In the genomic region with DNA sequence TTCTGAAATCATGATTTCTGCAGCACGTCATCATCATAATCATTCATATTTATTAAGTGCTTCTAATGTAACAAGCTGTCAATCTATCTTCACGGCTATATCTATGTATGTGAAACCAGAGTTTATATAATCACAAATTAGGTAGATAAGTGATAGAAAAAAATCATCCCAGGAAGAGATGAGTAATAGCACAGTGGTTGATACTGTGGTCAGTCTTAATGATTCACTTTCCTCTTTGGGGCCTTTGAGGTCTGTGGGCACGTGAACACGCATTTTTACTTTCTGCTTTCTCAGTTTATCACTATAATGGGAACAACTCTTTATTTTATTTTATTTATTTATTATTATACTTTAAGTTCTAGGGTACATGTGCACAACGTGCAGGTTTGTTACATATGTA, we compare ENCODE assay signal across 16 cellular contexts.
DNase-seq lines count a peak whose midpoint lies in the region; ATAC-seq and TF ChIP-seq lines count a peak whose summit lies in the region.
"Had no signal": no experiment of that assay in that cellular context is flagged by ENCODE, and none has a peak within 500 bp of the region (broad histone marks: within the 10 kb centered on the region; RNA-seq: fewer than 3 reads in every experiment).

No MANE protein-coding gene starts in this region.

- H3K9ac ChIP-seq in GM23248, result no peak overlapping the region
- no peak overlapping the region for H3K9ac ChIP-seq in PC-3 (ENCODE audit: low read length)
- H3K9ac ChIP-seq in neural cell (ENCODE audit: low read length), result no peak overlapping the region

- DNase-seq in GM23248 (peak; percentile 72), PC-3 (peak; percentile 60), epithelial cell of esophagus (ENCODE audit: low read depth) (peak; percentile 49), MG63 (no peak), NOMO-1 treated with DMSO at 0.1 percent for 48 hours (lab: John Stamatoyannopoulos, UW; ENCODE audit: unreplicated experiment) (no peak), left ventricle myocardium inferior (no peak)
- DNase-seq: activated CD4-positive, CD25-positive, alpha-beta regulatory T cell treated with anti-CD3 and anti-CD28 coated beads, Interleukin-2, amount 50 U/mL, for 72 hours; DMS153; effector memory CD8-positive, alpha-beta T cell; mammary epithelial cell; naive thymus-derived CD4-positive, alpha-beta T cell; NCI-H1694 treated with DMSO at 0.1 percent for 48 hours; pancreas had no signal

- WGBS in GM23248 (ENCODE audit: low coverage in 1 of 2, low lambda C conversion rate in 2 of 2, missing lambda C conversion rate in 2 of 2), 2 experiments, result 39 to 41% methylated on average over 5 of the region's 5 CpGs

- H3K36me3 ChIP-seq in GM23248 (ENCODE audit: low read depth) (no peaks in the 10 kb centered on the region), PC-3 (ENCODE audit: low read depth, low read length) (no peaks in the 10 kb centered on the region), neural cell (ENCODE audit: insufficient read depth, low read length) (no peaks in the 10 kb centered on the region), MG63 (no peaks in the 10 kb centered on the region), left ventricle myocardium inferior (no peaks in the 10 kb centered on the region)
- H3K36me3 ChIP-seq: pancreas, thoracic aorta had no signal

- in situ Hi-C loops in GM23248 (cut with MboI), result no loop called here

- no TSS peak for BruUV-seq in PC-3 (replicated peaks; lab: Mats Ljungman, UMichigan)

- H3K4me3 ChIP-seq in GM23248 (no peak overlapping the region), PC-3 (ENCODE audit: low read length) (no peak overlapping the region), epithelial cell of esophagus (ENCODE audit: low read length) (no peak overlapping the region), neural cell (ENCODE audit: low read length) (no peak overlapping the region), MG63 (no peak overlapping the region), left ventricle myocardium inferior (no peak overlapping the region)
- H3K4me3 ChIP-seq: pancreas, thoracic aorta had no signal

- H3K4me2 ChIP-seq in GM23248 (ENCODE audit: unreplicated experiment) (peak overlapping the region; percentile 15), PC-3 (ENCODE audit: low read length) (no peak overlapping the region), neural cell (ENCODE audit: low read length) (no peak overlapping the region)

- H3K79me2 ChIP-seq in GM23248 (ENCODE audit: insufficient read depth) (no peaks in the 10 kb centered on the region), PC-3 (ENCODE audit: low read length) (no peaks in the 10 kb centered on the region), neural cell (replicated peaks; ENCODE audit: insufficient read depth, low read length) (no peaks in the 10 kb centered on the region)

- CTCF ChIA-PET in PC-3 (lab: Charles Lee), result no interaction called here

- H3K9me2 ChIP-seq in GM23248 (ENCODE audit: insufficient read depth), result no peaks in the 10 kb centered on the region
- H3K9me2 ChIP-seq in PC-3 (replicated peaks; ENCODE audit: low read length), result no peaks in the 10 kb centered on the region
- no peaks in the 10 kb centered on the region for H3K9me2 ChIP-seq in neural cell (ENCODE audit: insufficient read depth, low read length)

- H3F3A ChIP-seq in GM23248 (ENCODE audit: insufficient read depth), result no peaks in the 10 kb centered on the region
- no peaks in the 10 kb centered on the region for H3F3A ChIP-seq in PC-3 (ENCODE audit: low read length, unreplicated experiment)
- H3F3A ChIP-seq in neural cell (ENCODE audit: insufficient read depth, low read length, poor library complexity, severe bottlenecking), result no peaks in the 10 kb centered on the region

- no peak for TF ChIP-seq CTCF in PC-3 (conservative IDR thresholded peaks at IDR 0.05; ENCODE audit: low read depth, low read length)
- TF ChIP-seq CTCF in epithelial cell of esophagus (IDR thresholded peaks at IDR 0.05; ENCODE audit: insufficient read depth, low read depth, low read length, missing control alignments), result no peak
- no peak for TF ChIP-seq CTCF in neural cell (IDR thresholded peaks at IDR 0.05; ENCODE audit: poor library complexity, severe bottlenecking)
- no peak for TF ChIP-seq CTCF in left ventricle myocardium inferior (IDR thresholded peaks at IDR 0.05; ENCODE audit: borderline replicate concordance)

- H3K27ac ChIP-seq in GM23248 (no peak overlapping the region), PC-3 (ENCODE audit: low read length) (no peak overlapping the region), neural cell (ENCODE audit: low read length) (peak overlapping the region; percentile 30), left ventricle myocardium inferior (replicated peaks) (no peak overlapping the region)
- H3K27ac ChIP-seq: pancreas, thoracic aorta had no signal

- TF ChIP-seq RAD21 in neural cell (conservative IDR thresholded peaks at IDR 0.05), result no peak

- no peak overlapping the region for H2AFZ ChIP-seq in GM23248
- H2AFZ ChIP-seq in PC-3 (ENCODE audit: low read length), result no peak overlapping the region
- no peak overlapping the region for H2AFZ ChIP-seq in neural cell (ENCODE audit: low read depth, low read length)

- ATAC-seq in PC-3 (peak; percentile 48), HG03196 (IDR thresholded peaks at IDR 0.05; ENCODE audit: unreplicated experiment) (no peak)
- ATAC-seq: effector memory CD8-positive, alpha-beta T cell; naive thymus-derived CD4-positive, alpha-beta T cell; pancreas had no signal

- no peaks in the 10 kb centered on the region for H3K9me3 ChIP-seq in GM23248 (ENCODE audit: low read depth)
- no peaks in the 10 kb centered on the region for H3K9me3 ChIP-seq in PC-3 (ENCODE audit: low read length)
- no peaks in the 10 kb centered on the region for H3K9me3 ChIP-seq in neural cell (ENCODE audit: low read length)
- no peaks in the 10 kb centered on the region for H3K9me3 ChIP-seq in MG63
- H3K9me3 ChIP-seq in left ventricle myocardium inferior (replicated peaks), result no peaks in the 10 kb centered on the region
- H3K9me3 ChIP-seq: pancreas, thoracic aorta had no signal

- peaks cover 28% of the 10 kb centered on the region for H3K27me3 ChIP-seq in GM23248 (replicated peaks; ENCODE audit: insufficient read depth)
- H3K27me3 ChIP-seq in PC-3 (ENCODE audit: low read length), result no peaks in the 10 kb centered on the region
- H3K27me3 ChIP-seq in neural cell (ENCODE audit: insufficient read depth, low read depth, low read length), result no peaks in the 10 kb centered on the region
- H3K27me3 ChIP-seq in MG63, result no peaks in the 10 kb centered on the region
- H3K27me3 ChIP-seq in left ventricle myocardium inferior (ENCODE audit: low read depth), result no peaks in the 10 kb centered on the region
- H3K27me3 ChIP-seq: pancreas had no signal

- H3K4me1 ChIP-seq in GM23248 (ENCODE audit: insufficient read depth) (peaks cover 19% of the 10 kb centered on the region), PC-3 (ENCODE audit: insufficient read depth, low read length) (peaks cover 24% of the 10 kb centered on the region), left ventricle myocardium inferior (no peaks in the 10 kb centered on the region)

- no peak for TF ChIP-seq EP300 in neural cell (conservative IDR thresholded peaks at IDR 0.05; ENCODE audit: poor library complexity, severe bottlenecking)

- H4K20me1 ChIP-seq in GM23248 (ENCODE audit: insufficient read depth) (no peaks in the 10 kb centered on the region), PC-3 (ENCODE audit: low read length) (no peaks in the 10 kb centered on the region), neural cell (ENCODE audit: insufficient read depth) (no peaks in the 10 kb centered on the region)

- intact Hi-C loops in PC-3 (cut with micrococcal nuclease) (loop anchor here (10.0 kb wide), 1 partner anchor 189 kb away; no protein-coding TSS in a partner anchor), left ventricle myocardium inferior (cut with micrococcal nuclease) (no loop called here)

- POLR2A ChIA-PET in PC-3 (lab: Charles Lee; ENCODE audit: unreplicated experiment), result no interaction called here

TF ChIP-seq in neural cell, 6 proteins besides CTCF, POLR2A, EP300 and RAD21:
- TF ChIP-seq MXI1 (conservative IDR thresholded peaks at IDR 0.05; ENCODE audit: poor library complexity, severe bottlenecking) (no peak), TAF1 (IDR thresholded peaks at IDR 0.05; ENCODE audit: low read depth) (no peak), SMC3 (conservative IDR thresholded peaks at IDR 0.05; ENCODE audit: poor library complexity) (no peak), POLR2AphosphoS5 (IDR thresholded peaks at IDR 0.05) (no peak), EZH2 (IDR thresholded peaks at IDR 0.05; ENCODE audit: borderline replicate concordance, insufficient read depth, low read length, poor library complexity, severe bottlenecking) (no peak)
- TF ChIP-seq, protein P1, sequence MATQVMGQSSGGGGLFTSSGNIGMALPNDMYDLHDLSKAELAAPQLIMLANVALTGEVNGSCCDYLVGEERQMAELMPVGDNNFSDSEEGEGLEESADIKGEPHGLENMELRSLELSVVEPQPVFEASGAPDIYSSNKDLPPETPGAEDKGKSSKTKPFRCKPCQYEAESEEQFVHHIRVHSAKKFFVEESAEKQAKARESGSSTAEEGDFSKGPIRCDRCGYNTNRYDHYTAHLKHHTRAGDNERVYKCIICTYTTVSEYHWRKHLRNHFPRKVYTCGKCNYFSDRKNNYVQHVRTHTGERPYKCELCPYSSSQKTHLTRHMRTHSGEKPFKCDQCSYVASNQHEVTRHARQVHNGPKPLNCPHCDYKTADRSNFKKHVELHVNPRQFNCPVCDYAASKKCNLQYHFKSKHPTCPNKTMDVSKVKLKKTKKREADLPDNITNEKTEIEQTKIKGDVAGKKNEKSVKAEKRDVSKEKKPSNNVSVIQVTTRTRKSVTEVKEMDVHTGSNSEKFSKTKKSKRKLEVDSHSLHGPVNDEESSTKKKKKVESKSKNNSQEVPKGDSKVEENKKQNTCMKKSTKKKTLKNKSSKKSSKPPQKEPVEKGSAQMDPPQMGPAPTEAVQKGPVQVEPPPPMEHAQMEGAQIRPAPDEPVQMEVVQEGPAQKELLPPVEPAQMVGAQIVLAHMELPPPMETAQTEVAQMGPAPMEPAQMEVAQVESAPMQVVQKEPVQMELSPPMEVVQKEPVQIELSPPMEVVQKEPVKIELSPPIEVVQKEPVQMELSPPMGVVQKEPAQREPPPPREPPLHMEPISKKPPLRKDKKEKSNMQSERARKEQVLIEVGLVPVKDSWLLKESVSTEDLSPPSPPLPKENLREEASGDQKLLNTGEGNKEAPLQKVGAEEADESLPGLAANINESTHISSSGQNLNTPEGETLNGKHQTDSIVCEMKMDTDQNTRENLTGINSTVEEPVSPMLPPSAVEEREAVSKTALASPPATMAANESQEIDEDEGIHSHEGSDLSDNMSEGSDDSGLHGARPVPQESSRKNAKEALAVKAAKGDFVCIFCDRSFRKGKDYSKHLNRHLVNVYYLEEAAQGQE (IDR thresholded peaks at IDR 0.05; ENCODE audit: borderline replicate concordance), result no peak

Comparison
In these comparisons a context has a peak if more than half of its experiments do, and no peak if none do; other contexts are left out.
1. DNase-seq: peak in GM23248 (single experiment), PC-3 (single experiment) and epithelial cell of esophagus (single experiment); none in MG63 (single experiment), NOMO-1 treated with DMSO at 0.1 percent for 48 hours (single experiment) and left ventricle myocardium inferior (single experiment).